ENCODE assay signal across 1 cellular context in genomic region chr11:12069053-12069676, GRCh38.
TF ChIP-seq lines count a peak whose summit lies in the region.

No MANE protein-coding gene starts in this region.

TF ChIP-seq in A549, 52 proteins besides CTCF, POLR2A, EP300 and RAD21 (continued from another document):
- TF ChIP-seq PBX3 (IDR thresholded peaks at IDR 0.05) (no peak), BHLHE40 (IDR thresholded peaks at IDR 0.05; ENCODE audit: low read depth, low read length) (no peak), FOSL2 (IDR thresholded peaks at IDR 0.05) (no peak), FOSL2 (CRISPR knock-in tag; IDR thresholded peaks at IDR 0.05) (no peak), RCOR1 (IDR thresholded peaks at IDR 0.05; ENCODE audit: low read depth, low read length) (no peak)
